26 cellular contexts compared by ENCODE assay signal in genomic region chr3:140765246-140765645, GRCh38.
"Had no signal": no experiment of that assay in that cellular context is flagged by ENCODE, and none has a peak within 500 bp of the region (broad histone marks: within the 10 kb centered on the region; RNA-seq: fewer than 3 reads in every experiment).

No MANE protein-coding gene starts in this region.

- H3K4me3 ChIP-seq: colonic mucosa, SK-N-MC had no signal

- H3K36me3 ChIP-seq: colonic mucosa had no signal

- H3K36me3 Mint-ChIP-seq: activated naive CD4-positive, alpha-beta T cell treated with anti-CD3 and anti-CD28 coated beads, Interleukin-2, amount 10 ng/mL, durations not matched to agents 7 days and 5 days; activated naive CD8-positive, alpha-beta T cell treated with anti-CD3 and anti-CD28 coated beads for 36 hours; T-cell had no signal

- H3K27ac ChIP-seq: colonic mucosa, SK-N-MC had no signal

- H3K4me1 Mint-ChIP-seq: activated naive CD4-positive, alpha-beta T cell treated with anti-CD3 and anti-CD28 coated beads, Interleukin-2, amount 10 ng/mL, durations not matched to agents 7 days and 5 days; T-cell had no signal

- FAIRE-seq: TTC549 had no signal

- H3K9me3 ChIP-seq: colonic mucosa had no signal

- H3K27ac Mint-ChIP-seq: activated B cell treated with CpG ODN at 0.5 μM for 24 hours; activated CD4-positive, alpha-beta memory T cell treated with anti-CD3 and anti-CD28 coated beads, Interleukin-2, amount 10 ng/mL, durations not matched to agents 7 days and 5 days; activated naive CD4-positive, alpha-beta T cell treated with anti-CD3 and anti-CD28 coated beads, Interleukin-2, amount 10 ng/mL, durations not matched to agents 7 days and 5 days; activated naive CD8-positive, alpha-beta T cell treated with anti-CD3 and anti-CD28 coated beads for 36 hours; activated T-cell treated with anti-CD3 and anti-CD28 coated beads, Interleukin-2, amount 50 U/mL, for 72 hours; activated T-helper 2 cell treated with anti-CD3 and anti-CD28 coated beads, Interferon-gamma antibody, Interleukin-2, Interleukin-4, amounts not matched to agents 10 μg/mL and 5 μg/mL and 100 μg/mL, durations not matched to agents 14 hours and 24 hours and 36 hours; T-cell had no signal

- H3K4me1 ChIP-seq: colonic mucosa had no signal

- H3K4me3 Mint-ChIP-seq: activated B cell treated with CpG ODN at 0.5 μM for 24 hours; activated CD4-positive, alpha-beta memory T cell treated with anti-CD3 and anti-CD28 coated beads, Interleukin-2, amount 10 ng/mL, durations not matched to agents 7 days and 5 days; activated naive CD4-positive, alpha-beta T cell treated with anti-CD3 and anti-CD28 coated beads, Interleukin-2, amount 10 ng/mL, durations not matched to agents 7 days and 5 days; activated naive CD8-positive, alpha-beta T cell treated with anti-CD3 and anti-CD28 coated beads for 36 hours; activated T-cell treated with anti-CD3 and anti-CD28 coated beads, Interleukin-2, amount 50 U/mL, for 72 hours; T-cell had no signal

- ATAC-seq: activated T-cell treated with anti-CD3 and anti-CD28 coated beads, Interleukin-2, amount 50 U/mL, for 72 hours; Panc1; Right ventricle myocardium inferior; T-cell had no signal

- H3K9me3 Mint-ChIP-seq: activated CD4-positive, alpha-beta memory T cell treated with anti-CD3 and anti-CD28 coated beads, Interleukin-2, amount 10 ng/mL, durations not matched to agents 7 days and 5 days; activated naive CD4-positive, alpha-beta T cell treated with anti-CD3 and anti-CD28 coated beads, Interleukin-2, amount 10 ng/mL, durations not matched to agents 7 days and 5 days; activated naive CD8-positive, alpha-beta T cell treated with anti-CD3 and anti-CD28 coated beads for 36 hours; activated T-cell treated with anti-CD3 and anti-CD28 coated beads, Interleukin-2, amount 50 U/mL, for 72 hours; activated T-helper 2 cell treated with anti-CD3 and anti-CD28 coated beads, Interferon-gamma antibody, Interleukin-2, Interleukin-4, amounts not matched to agents 10 μg/mL and 5 μg/mL and 100 μg/mL, durations not matched to agents 14 hours and 24 hours and 36 hours; T-cell had no signal

- DNase-seq: activated B cell treated with CpG ODN at 0.5 μM for 24 hours; activated CD4-positive, alpha-beta memory T cell treated with anti-CD3 and anti-CD28 coated beads, Interleukin-2, amount 10 ng/mL, durations not matched to agents 7 days and 5 days; activated CD4-positive, alpha-beta T cell treated with anti-CD3 and anti-CD28 coated beads, Interleukin-2, amount 50 U/mL, for 1 hour; activated gamma-delta T cell treated with Interleukin-2 at 50 U/mL for 16 hours; activated naive CD4-positive, alpha-beta T cell treated with anti-CD3 and anti-CD28 coated beads, Interleukin-2, amount 10 ng/mL, durations not matched to agents 7 days and 5 days; activated naive CD8-positive, alpha-beta T cell treated with anti-CD3 and anti-CD28 coated beads for 36 hours; activated T-cell treated with anti-CD3 and anti-CD28 coated beads for 4 hours; activated T-cell treated with anti-CD3 and anti-CD28 coated beads, Interleukin-2, amount 50 U/mL, for 72 hours; caudate nucleus; colonic mucosa; MV-4-11; NCI-H1092 treated with DMSO at 0.1 percent for 48 hours; NCI-H1417 treated with DMSO at 0.1 percent for 48 hours; NCI-H1694; NCI-H2029 treated with DMSO at 0.1 percent for 48 hours; NCI-H510A treated with DMSO at 0.1 percent for 48 hours; NCI-H69; OCI-M1; RPMI8226; T-cell; T1000 had no signal

- H3K27me3 Mint-ChIP-seq: activated naive CD8-positive, alpha-beta T cell treated with anti-CD3 and anti-CD28 coated beads for 36 hours had no signal

- H3K27me3 ChIP-seq: colonic mucosa had no signal
